ENCODE assay signal across 16 cellular contexts in genomic region chr2:63981702-63982103, GRCh38. TPM values are rescaled to one million over a fixed set of nuclear protein-coding genes. Genes with fewer than 3 reads are reported as not detected.
DNase-seq lines count a peak whose midpoint lies in the region; ATAC-seq and TF ChIP-seq lines count a peak whose summit lies in the region.
"Had no signal": no experiment of that assay in that cellular context is flagged by ENCODE, and none has a peak within 500 bp of the region (broad histone marks: within the 10 kb centered on the region; RNA-seq: fewer than 3 reads in every experiment).

No MANE protein-coding gene starts in this region.

- H3K9me3 Mint-ChIP-seq in WTC11, result no peaks in the 10 kb centered on the region; the same call in 1 of the 2 replicates
- H3K9me3 Mint-ChIP-seq: CD4-positive, alpha-beta T cell had no signal

- CTCF ChIA-PET in WTC11 (lab: Charles Lee), result no interaction called here

- POLR2A ChIA-PET in WTC11 (lab: Charles Lee), result no interaction called here

- peaks cover 19% of the 10 kb centered on the region for H3K36me3 Mint-ChIP-seq in WTC11

- no peak overlapping the region for H3K4me3 Mint-ChIP-seq in WTC11
- H3K4me3 Mint-ChIP-seq: CD4-positive, alpha-beta T cell had no signal

- no peak for TF ChIP-seq CTCF in WTC11 (IDR thresholded peaks at IDR 0.05)

- ATAC-seq in WTC11, result no peak
- no peak for ATAC-seq in HG03442 (IDR thresholded peaks at IDR 0.05; ENCODE audit: unreplicated experiment)
- no peak for ATAC-seq in HG03039 (IDR thresholded peaks at IDR 0.05; ENCODE audit: unreplicated experiment)

- DNase-seq in NCI-H146 treated with DMSO at 0.1 percent for 48 hours (lab: John Stamatoyannopoulos, UW; ENCODE audit: unreplicated experiment) (peak; percentile 14), NCI-H146 (lab: John Stamatoyannopoulos, UW) (no peak), HT-29 (ENCODE audit: low spot score) (peak; percentile 13), WTC11 (ENCODE audit: low spot score) (no peak), NCI-H2081 treated with DMSO at 0.1 percent for 48 hours (lab: John Stamatoyannopoulos, UW) (no peak)
- DNase-seq in stimulated activated CD4-positive, alpha-beta T cell treated with anti-CD3 and anti-CD28 coated beads, Interleukin-12 subunit alpha, Interleukin-12 subunit beta, amount 100 ng/mL, for 4 hours, result no peak
- DNase-seq: 8988T; ACHN; CD4-positive, alpha-beta T cell; DND-41; GDM1; GOT3; IMR-90; KBM-7 had no signal

- no peaks in the 10 kb centered on the region for H3K27me3 Mint-ChIP-seq in WTC11 (ENCODE audit: low read depth)
- H3K27me3 Mint-ChIP-seq: CD4-positive, alpha-beta T cell had no signal

- H3K4me1 Mint-ChIP-seq in WTC11, result no peaks in the 10 kb centered on the region

- no peak overlapping the region for H3K27ac Mint-ChIP-seq in WTC11
- H3K27ac Mint-ChIP-seq: CD4-positive, alpha-beta T cell had no signal

TF ChIP-seq in WTC11, 78 proteins besides CTCF, POLR2A, EP300 and RAD21:
- TF ChIP-seq FOXJ3 (CRISPR knock-in tag; IDR thresholded peaks at IDR 0.05; ENCODE audit: borderline replicate concordance) (no peak), GABPB1 (CRISPR knock-in tag; IDR thresholded peaks at IDR 0.05) (peak; percentile 39; the same call in 1 of the 2 replicates)

RNA-seq across cellular contexts. Expression of gene VPS54, which starts 37.5 kb away (rescaled TPM):
- 8.5 and 10.6 TPM in 2 replicates for total RNA-seq in HT-29 (2014; rRNA removed; shearing (Covaris generic))
- 12.4 to 14.6 TPM (median 13.5 TPM) in 3 replicates for total RNA-seq in WTC11 (2021)

Comparison
In these comparisons a context has a peak if more than half of its experiments do, and no peak if none do; other contexts are left out.
1. DNase-seq: peak in NCI-H146 treated with DMSO at 0.1 percent for 48 hours (single experiment) and HT-29 (single experiment); none in NCI-H146 (single experiment), WTC11 (single experiment), stimulated activated CD4-positive, alpha-beta T cell treated with anti-CD3 and anti-CD28 coated beads, Interleukin-12 subunit alpha, Interleukin-12 subunit beta, amount 100 ng/mL, for 4 hours (single experiment) and NCI-H2081 treated with DMSO at 0.1 percent for 48 hours (single experiment).